26 cellular contexts compared by ENCODE assay signal in genomic region chr20:12987261-12987660, GRCh38. TPM values are rescaled to one million over a fixed set of nuclear protein-coding genes. Genes with fewer than 3 reads are reported as not detected.
DNase-seq lines count a peak whose midpoint lies in the region; ATAC-seq, FAIRE-seq and TF ChIP-seq lines count a peak whose summit lies in the region.
"Had no signal": no experiment of that assay in that cellular context is flagged by ENCODE, and none has a peak within 500 bp of the region (broad histone marks: within the 10 kb centered on the region; RNA-seq: fewer than 3 reads in every experiment).

No MANE protein-coding gene starts in this region.

- no peak overlapping the region for H4K12ac ChIP-seq in trophoblast cell (ENCODE audit: low read depth, low read length)

- H3K4ac ChIP-seq in trophoblast cell (ENCODE audit: low read depth, low read length): no peak overlapping the region

- H3K9me2 ChIP-seq in OCI-LY7 (ENCODE audit: insufficient read depth, low read length): no peaks in the 10 kb centered on the region

- H2BK120ac ChIP-seq in trophoblast cell (ENCODE audit: insufficient read depth, low read length, poor library complexity): no peak overlapping the region

- no peaks in the 10 kb centered on the region for H3K9me3 ChIP-seq in HepG2 (ENCODE audit: low read length)
- H3K9me3 ChIP-seq in right lobe of liver: no peaks in the 10 kb centered on the region
- H3K9me3 ChIP-seq in trophoblast cell (ENCODE audit: insufficient read depth, low read depth, low read length): no peaks in the 10 kb centered on the region
- no peaks in the 10 kb centered on the region for H3K9me3 ChIP-seq in OCI-LY7 (ENCODE audit: low read length)
- H3K9me3 ChIP-seq: BE2C, BLaER1 had no signal

- TF ChIP-seq EP300 in HepG2 (IDR thresholded peaks at IDR 0.05; ENCODE audit: low read depth in 2 of 2, low read length in 2 of 2) (no peak), HepG2 (CRISPR knock-in tag; IDR thresholded peaks at IDR 0.05; ENCODE audit: borderline replicate concordance) (no peak)

- H3K14ac ChIP-seq in trophoblast cell (ENCODE audit: low read length): no peak overlapping the region

- no peak overlapping the region for H2BK12ac ChIP-seq in trophoblast cell (ENCODE audit: low read length)

- H3K79me1 ChIP-seq in trophoblast cell (ENCODE audit: low read length): no peaks in the 10 kb centered on the region

- WGBS in HepG2 (ENCODE audit: low lambda C conversion rate): 94% methylated on average over 3 of the region's 3 CpGs
- 70% methylated on average over 3 of the region's 3 CpGs for WGBS in right lobe of liver (ENCODE audit: insufficient coverage, low coverage, low lambda C conversion rate, missing lambda C conversion rate)
- WGBS in trophoblast cell (ENCODE audit: extremely low coverage, insufficient coverage, insufficient read length): no CpG with 5 or more reads among the region's 3 CpGs

- H3K18ac ChIP-seq in trophoblast cell (ENCODE audit: low read length): no peak overlapping the region

- H3K9ac ChIP-seq in HepG2 (ENCODE audit: insufficient read depth, low read depth, low read length): no peak overlapping the region
- H3K9ac ChIP-seq in trophoblast cell (ENCODE audit: low read length): no peak overlapping the region
- H3K9ac ChIP-seq: BLaER1 had no signal

- H3K4me2 ChIP-seq in HepG2 (ENCODE audit: low read depth, low read length) (no peak overlapping the region), trophoblast cell (ENCODE audit: low read length) (no peak overlapping the region), OCI-LY7 (ENCODE audit: low read length) (no peak overlapping the region)
- H3K4me2 ChIP-seq: BLaER1 had no signal

- H3K36me3 ChIP-seq in HepG2 (replicated peaks in 1 of 2; ENCODE audit: control insufficient read depth in 1 of 2, insufficient read depth in 2 of 2, low read length in 2 of 2): no peaks in the 10 kb centered on the region
- no peaks in the 10 kb centered on the region for H3K36me3 ChIP-seq in right lobe of liver
- H3K36me3 ChIP-seq in trophoblast cell (ENCODE audit: control insufficient read depth in 1 of 2, insufficient read depth in 2 of 2, low read length in 2 of 2): no peaks in the 10 kb centered on the region
- no peaks in the 10 kb centered on the region for H3K36me3 ChIP-seq in OCI-LY7 (ENCODE audit: insufficient read depth, low read length)
- H3K36me3 ChIP-seq: BE2C, BLaER1 had no signal

- H2BK5ac ChIP-seq in trophoblast cell (ENCODE audit: low read depth, low read length, poor library complexity): no peak overlapping the region

- H3K27me3 ChIP-seq in HepG2 (ENCODE audit: control insufficient read depth in 1 of 2, insufficient read depth in 2 of 2, low read length in 2 of 2) (no peaks in the 10 kb centered on the region), right lobe of liver (no peaks in the 10 kb centered on the region), trophoblast cell (ENCODE audit: insufficient read depth, low read length) (no peaks in the 10 kb centered on the region)
- H3K27me3 ChIP-seq: BE2C, BLaER1 had no signal

- FAIRE-seq in HepG2 (lab: Jason Lieb, UNC): no peak
- FAIRE-seq: GM12878, GM12892, GM18507 had no signal

- H3K79me2 ChIP-seq in HepG2 (ENCODE audit: insufficient read depth, low read length) (no peaks in the 10 kb centered on the region), trophoblast cell (ENCODE audit: control insufficient read depth, insufficient read depth, low read length, poor library complexity) (no peaks in the 10 kb centered on the region), OCI-LY7 (ENCODE audit: insufficient read depth, low read depth, low read length) (no peaks in the 10 kb centered on the region)

- no peak overlapping the region for H2AK5ac ChIP-seq in trophoblast cell (ENCODE audit: low read length)

- CTCF ChIA-PET in HepG2 (lab: Yijun Ruan, JAX; ENCODE audit: low intra/inter-chr PET ratio, low total read pairs): no interaction called here
- CTCF ChIA-PET in OCI-LY7 (lab: Charles Lee; ENCODE audit: unreplicated experiment): no interaction called here

- TF ChIP-seq RAD21 in HepG2 (CRISPR knock-in tag; IDR thresholded peaks at IDR 0.05): no peak

- in situ Hi-C loops in HepG2 (cut with HindIII; ENCODE audit: extremely low pct_ligation_motif_present, low pct_unique_long_range_greater_than_20kb): no loop called here

- H2AFZ ChIP-seq in HepG2 (ENCODE audit: low read length) (no peak overlapping the region), trophoblast cell (ENCODE audit: insufficient read depth, low read length, poor library complexity) (no peak overlapping the region), OCI-LY7 (ENCODE audit: low read length) (no peak overlapping the region)

- ATAC-seq in HepG2 (no peak), right lobe of liver (no peak)
- ATAC-seq: GM12878 had no signal

- no peak overlapping the region for H3K4me3 ChIP-seq in HepG2 (replicated peaks in 1 of 3; ENCODE audit: insufficient read depth in 1 of 3, low read depth in 2 of 3, low read length in 3 of 3)
- H3K4me3 ChIP-seq in right lobe of liver: no peak overlapping the region
- H3K4me3 ChIP-seq in trophoblast cell (ENCODE audit: low read depth, low read length): no peak overlapping the region
- H3K4me3 ChIP-seq in OCI-LY7 (ENCODE audit: low read depth, low read length, poor library complexity, severe bottlenecking): no peak overlapping the region
- H3K4me3 ChIP-seq: BLaER1, GM12878 had no signal

- H3K27ac ChIP-seq in HepG2 (ENCODE audit: extremely low read length, insufficient read depth, low read length): no peak overlapping the region
- H3K27ac ChIP-seq in right lobe of liver: no peak overlapping the region
- H3K27ac ChIP-seq in trophoblast cell (ENCODE audit: low read depth, low read length): no peak overlapping the region
- H3K27ac ChIP-seq in substantia nigra (ENCODE audit: low read depth, low read length, poor library complexity, severe bottlenecking): no peak overlapping the region
- H3K27ac ChIP-seq in OCI-LY7 (ENCODE audit: low read depth, low read length, poor library complexity, severe bottlenecking): no peak overlapping the region
- H3K27ac ChIP-seq: 22Rv1, BLaER1 had no signal

- H3K4me1 ChIP-seq in HepG2 (ENCODE audit: insufficient read depth, low read length): peaks cover 9% of the 10 kb centered on the region; the same call in 1 of the 2 replicates
- no peaks in the 10 kb centered on the region for H3K4me1 ChIP-seq in right lobe of liver
- H3K4me1 ChIP-seq in trophoblast cell (ENCODE audit: control insufficient read depth in 1 of 2, insufficient read depth in 2 of 2, low read length in 2 of 2): peaks cover 0 to 8% of the 10 kb centered on the region in 2 experiments
- H3K4me1 ChIP-seq in OCI-LY7 (ENCODE audit: insufficient read depth, low read length, poor library complexity, severe bottlenecking): no peaks in the 10 kb centered on the region
- H3K4me1 ChIP-seq: BE2C, BLaER1 had no signal

- no peak overlapping the region for H4K8ac ChIP-seq in trophoblast cell (ENCODE audit: low read depth, low read length)

- no peak overlapping the region for H4K91ac ChIP-seq in trophoblast cell (ENCODE audit: low read depth, low read length)

- TF ChIP-seq CTCF in HepG2 (CRISPR knock-in tag; IDR thresholded peaks at IDR 0.05) (no peak), right lobe of liver (IDR thresholded peaks at IDR 0.05) (no peak), OCI-LY7 (conservative IDR thresholded peaks at IDR 0.05; ENCODE audit: low read length) (no peak)

- H4K20me1 ChIP-seq in HepG2 (ENCODE audit: insufficient read depth, low read length): no peaks in the 10 kb centered on the region
- H4K20me1 ChIP-seq in OCI-LY7 (ENCODE audit: insufficient read depth, low read length): no peaks in the 10 kb centered on the region
- H4K20me1 ChIP-seq: BLaER1 had no signal

- no TSS peak for BruUV-seq in HepG2 (replicated peaks; lab: Mats Ljungman, UMichigan)
- no TSS peak for BruUV-seq in OCI-LY7 (replicated peaks; lab: Mats Ljungman, UMichigan)

- DNase-seq in HepG2 (ENCODE audit: low spot score) (no peak), right lobe of liver (no peak), trophoblast cell (peak; percentile 68 to 93), substantia nigra (lab: John Stamatoyannopoulos, UW) (no peak), OCI-LY7 (ENCODE audit: low spot score) (no peak)
- DNase-seq: ACHN; BE2C; C1 segment of cervical spinal cord; CD4-positive, alpha-beta memory T cell; CD4-positive, CD25-positive, alpha-beta regulatory T cell; CD8-positive, alpha-beta memory T cell; COR-L47; DMS 273 treated with DMSO at 0.1 percent for 48 hours; DMS153; DMS53; DMS79; DND-41; EL; GDM1 had no signal

- POLR2A ChIA-PET in HepG2 (lab: Yijun Ruan, JAX): interaction anchor here (1.2 kb wide), 1 partner anchor 10 kb away, joined by 3 read pairs; no protein-coding TSS in a partner anchor
- POLR2A ChIA-PET in OCI-LY7 (lab: Charles Lee): no interaction called here

- intact Hi-C loops in HepG2 (cut with micrococcal nuclease; ENCODE audit: unreplicated experiment) (no loop called here), right lobe of liver (cut with DNase I) (no loop called here), OCI-LY7 (cut with micrococcal nuclease; ENCODE audit: unreplicated experiment) (no loop called here)

- no peak overlapping the region for H3K23ac ChIP-seq in trophoblast cell (ENCODE audit: low read length)

- TF ChIP-seq POLR2A in HepG2 (IDR thresholded peaks at IDR 0.05; ENCODE audit: insufficient read depth in 1 of 2, low read depth in 2 of 2, low read length in 2 of 2): no peak
- TF ChIP-seq POLR2A in right lobe of liver (IDR thresholded peaks at IDR 0.05): no peak

RNA-seq across cellular contexts. Expression of gene SPTLC3, which starts 21.5 kb away (rescaled TPM):
- total RNA-seq in HepG2 (2016; rRNA removed; fragmentation: Illumina TruSeq; extraction: Trizol) (83.7 and 95.6 TPM in 2 replicates), right lobe of liver (10 to 100 TPM; 16.4 to 25.6 (median 24.8) TPM), OCI-LY7 (2022) (not detected in 2 replicates)
- 5.7 and 7.4 TPM in 2 replicates for total RNA-seq in HepG2 (2016; cell fraction: cytosol; rRNA removed; fragmentation: Illumina TruSeq; extraction: Trizol; ENCODE audit: low read depth)
- 84.1 and 87.4 TPM in 2 replicates for total RNA-seq in HepG2 (2016; cell fraction: insoluble cytoplasmic fraction; rRNA removed; fragmentation: Illumina TruSeq; extraction: Trizol)
- total RNA-seq in HepG2 (2016; cell fraction: membrane; rRNA removed; fragmentation: Illumina TruSeq; extraction: Trizol): 27.3 and 28.3 TPM in 2 replicates
- 151 and 157 TPM in 2 replicates for total RNA-seq in HepG2 (2016; cell fraction: nucleus; rRNA removed; fragmentation: Illumina TruSeq; extraction: Trizol)
- 13.0 and 20.5 TPM in 2 replicates for polyA plus RNA-seq in HepG2 (2011; rRNA removed)
- polyA plus RNA-seq in HepG2 (2011; cell fraction: cytosol; rRNA removed): 8.5 and 11.9 TPM in 2 replicates
- polyA plus RNA-seq in HepG2 (2011; cell fraction: nucleus; rRNA removed): 9.9 and 12.6 TPM in 2 replicates
- polyA plus RNA-seq in HepG2 (2012): 18.7 and 45.9 TPM in 2 replicates
- 3.5 and 3.8 TPM in 2 replicates for polyA plus RNA-seq in HepG2 (2016; cell fraction: cytosol; fragmentation: Illumina TruSeq; extraction: Trizol; ENCODE audit: low read depth)
- polyA plus RNA-seq in HepG2 (2016; cell fraction: insoluble cytoplasmic fraction; fragmentation: Illumina TruSeq; extraction: Trizol; ENCODE audit: low read depth): 37.0 and 39.6 TPM in 2 replicates
- 8.8 and 10.3 TPM in 2 replicates for polyA plus RNA-seq in HepG2 (2016; cell fraction: membrane; fragmentation: Illumina TruSeq; extraction: Trizol; ENCODE audit: low read depth)
- 45.3 and 58.4 TPM in 2 replicates for polyA plus RNA-seq in HepG2 (2016; cell fraction: nucleus; fragmentation: Illumina TruSeq; extraction: Trizol; ENCODE audit: insufficient read depth, low read depth)
- 0.09 and 18.0 TPM in 2 replicates for polyA minus RNA-seq in HepG2 (2011; rRNA and poly(A)+ RNA removed; ENCODE audit: low replicate concordance)
- 14.0 and 19.8 TPM in 2 replicates for polyA minus RNA-seq in HepG2 (2011; cell fraction: cytosol; rRNA and poly(A)+ RNA removed)
- 91.3 and 96.6 TPM in 2 replicates for polyA minus RNA-seq in HepG2 (2011; cell fraction: nucleus; rRNA and poly(A)+ RNA removed)
- 5.4 and 5.5 TPM in 2 replicates for polyA plus RNA-seq in trophoblast cell (2013)
- not detected in 2 replicates for total RNA-seq in OCI-LY7 (2014; rRNA removed; shearing (Covaris generic))
- total RNA-seq: CD8-positive, alpha-beta memory T cell; G401 had no signal
- polyA plus RNA-seq: CD14-positive monocyte had no signal

Comparison
In these comparisons a context has a peak if more than half of its experiments do, and no peak if none do; other contexts are left out.
1. DNase-seq: peak in trophoblast cell (2 of 2); none in HepG2 (single experiment), right lobe of liver (0 of 3), substantia nigra (0 of 49) and OCI-LY7 (single experiment).
2. RNA of gene SPTLC3, which starts 21.5 kb away (total RNA-seq): 5.7 to 157 TPM in HepG2 and 16.4 to 25.6 TPM in right lobe of liver; not detected in OCI-LY7; every median in the first group is over 4 times any median in the second.